32 cellular contexts compared by ENCODE assay signal in the genomic region with DNA sequence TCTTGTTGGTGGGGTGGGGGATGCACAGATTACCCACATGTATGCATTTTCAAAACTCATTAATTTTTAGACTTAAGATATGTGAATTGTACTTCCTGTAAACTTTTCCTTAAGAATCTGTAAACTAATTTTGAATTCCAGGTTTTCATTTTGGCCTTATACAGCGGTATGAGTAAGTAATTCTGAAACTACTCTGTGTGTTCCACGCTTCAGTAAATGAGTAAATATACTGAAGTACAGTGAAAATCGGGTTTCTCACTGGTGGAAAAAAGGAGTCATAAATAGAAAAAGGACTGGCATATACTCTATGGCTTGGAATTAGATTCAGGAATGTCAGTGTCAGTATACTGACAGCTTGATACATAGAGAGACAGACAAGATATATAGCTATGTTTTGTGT.
DNase-seq lines count a peak whose midpoint lies in the region; ATAC-seq, FAIRE-seq and TF ChIP-seq lines count a peak whose summit lies in the region.
"Had no signal": no experiment of that assay in that cellular context is flagged by ENCODE, and none has a peak within 500 bp of the region (broad histone marks: within the 10 kb centered on the region; RNA-seq: fewer than 3 reads in every experiment).

No MANE protein-coding gene starts in this region.

- WGBS in lower leg skin, 2 donors: 72 to 81% methylated on average over 3 of the region's 3 CpGs

- H3K27me3 ChIP-seq in foreskin keratinocyte: no peaks in the 10 kb centered on the region
- H3K27me3 ChIP-seq: BLaER1, colonic mucosa, left lung, neutrophil, testis had no signal

- DNase-seq in GM18507 (ENCODE audit: extremely low spot score, insufficient read length, low read depth) (no peak), OCI-M1 (lab: John Stamatoyannopoulos, UW) (peak; percentile 36), left kidney (ENCODE audit: low read depth, low spot score) (peak; percentile 20), endothelial cell (ENCODE audit: low spot score) (no peak), foreskin keratinocyte (no peak), lower leg skin (ENCODE audit: low spot score in 2 of 2) (no peak), chondrocyte (ENCODE audit: low spot score) (no peak)
- DNase-seq: activated CD4-positive, alpha-beta T cell treated with anti-CD3 and anti-CD28 coated beads, Interleukin-2, amount 50 U/mL, for 48 hours; aorta; colonic mucosa; COR-L47; effector memory CD4-positive, alpha-beta T cell; erythroblast; foreskin fibroblast; Karpas-422; left lung; NCI-H1436 treated with DMSO at 0.1 percent for 48 hours; NCI-H524; stimulated activated CD4-positive, alpha-beta T cell treated with anti-CD3 and anti-CD28 coated beads, Interleukin-15, amount 100 ng/mL, for 24 hours; stimulated activated naive CD4-positive, alpha-beta T cell; testis had no signal

- TF ChIP-seq CTCF in endothelial cell (IDR thresholded peaks at IDR 0.05; ENCODE audit: unreplicated experiment): no peak
- TF ChIP-seq CTCF in foreskin keratinocyte (conservative IDR thresholded peaks at IDR 0.05): no peak
- TF ChIP-seq CTCF in lower leg skin (IDR thresholded peaks at IDR 0.05): no peak
- TF ChIP-seq CTCF in chondrocyte (IDR thresholded peaks at IDR 0.05): no peak

- no peak overlapping the region for H3K27ac Mint-ChIP-seq in endothelial cell (ENCODE audit: unreplicated experiment)
- no peak overlapping the region for H3K27ac Mint-ChIP-seq in chondrocyte (ENCODE audit: unreplicated experiment)
- H3K27ac Mint-ChIP-seq: activated naive CD4-positive, alpha-beta T cell treated with anti-CD3 and anti-CD28 coated beads, Interleukin-2, amount 50 U/mL, for 24 hours; activated T-helper 17 cell treated with anti-CD3 and anti-CD28 coated beads, Interleukin-2, amount 50 U/mL, for 72 hours; T-helper 1 cell treated with Interleukin-12 subunit alpha and Interleukin-12 subunit beta and Interleukin-4 antibody, amounts not matched to agents 30 μg/mL and 1 μg/mL, for 36 hours had no signal

- TF ChIP-seq POLR2A in lower leg skin (IDR thresholded peaks at IDR 0.05): no peak

- H3K4me1 ChIP-seq in foreskin keratinocyte: no peaks in the 10 kb centered on the region
- H3K4me1 ChIP-seq: BLaER1, colonic mucosa, left lung, prostate gland, testis had no signal

- no peaks in the 10 kb centered on the region for H3K36me3 Mint-ChIP-seq in endothelial cell (ENCODE audit: low read depth, unreplicated experiment)
- H3K36me3 Mint-ChIP-seq in chondrocyte (ENCODE audit: low read depth): no peaks in the 10 kb centered on the region
- H3K36me3 Mint-ChIP-seq: activated naive CD4-positive, alpha-beta T cell treated with anti-CD3 and anti-CD28 coated beads, Interleukin-2, amount 50 U/mL, for 24 hours had no signal

- FAIRE-seq in GM18507 (lab: Jason Lieb, UNC): peak; percentile 12
- FAIRE-seq: TTC549, urothelium cell line had no signal

- no peaks in the 10 kb centered on the region for H3K9me3 Mint-ChIP-seq in endothelial cell (ENCODE audit: unreplicated experiment)
- no peaks in the 10 kb centered on the region for H3K9me3 Mint-ChIP-seq in chondrocyte (ENCODE audit: low read depth)
- H3K9me3 Mint-ChIP-seq: activated T-helper 17 cell treated with anti-CD3 and anti-CD28 coated beads, Interleukin-2, amount 50 U/mL, for 72 hours; T-helper 1 cell treated with Interleukin-12 subunit alpha and Interleukin-12 subunit beta and Interleukin-4 antibody, amounts not matched to agents 30 μg/mL and 1 μg/mL, for 36 hours had no signal

- H3K4me3 Mint-ChIP-seq in endothelial cell (ENCODE audit: unreplicated experiment): no peak overlapping the region
- no peak overlapping the region for H3K4me3 Mint-ChIP-seq in chondrocyte (ENCODE audit: unreplicated experiment)
- H3K4me3 Mint-ChIP-seq: activated naive CD4-positive, alpha-beta T cell treated with anti-CD3 and anti-CD28 coated beads, Interleukin-2, amount 50 U/mL, for 24 hours; activated T-helper 17 cell treated with anti-CD3 and anti-CD28 coated beads, Interleukin-2, amount 50 U/mL, for 72 hours; T-helper 1 cell treated with Interleukin-12 subunit alpha and Interleukin-12 subunit beta and Interleukin-4 antibody, amounts not matched to agents 30 μg/mL and 1 μg/mL, for 36 hours had no signal

- ATAC-seq in HG02759 (IDR thresholded peaks at IDR 0.05; ENCODE audit: unreplicated experiment): peak; percentile 49
- no peak for ATAC-seq in foreskin keratinocyte
- ATAC-seq: activated CD4-positive, CD25-positive, alpha-beta regulatory T cell treated with anti-CD3 and anti-CD28 coated beads, Interleukin-2, amount 50 U/mL, for 24 hours; activated T-helper 17 cell treated with anti-CD3 and anti-CD28 coated beads, Interleukin-2, amount 50 U/mL, for 72 hours; left lung had no signal

- H3K4me1 Mint-ChIP-seq in endothelial cell (ENCODE audit: unreplicated experiment) (peaks cover 3% of the 10 kb centered on the region), chondrocyte (ENCODE audit: low read depth) (peaks cover 4% of the 10 kb centered on the region)
- H3K4me1 Mint-ChIP-seq: activated naive CD4-positive, alpha-beta T cell treated with anti-CD3 and anti-CD28 coated beads, Interleukin-2, amount 50 U/mL, for 24 hours; activated T-helper 17 cell treated with anti-CD3 and anti-CD28 coated beads, Interleukin-2, amount 50 U/mL, for 72 hours had no signal

- no peaks in the 10 kb centered on the region for H3K27me3 Mint-ChIP-seq in endothelial cell (ENCODE audit: unreplicated experiment)
- H3K27me3 Mint-ChIP-seq in chondrocyte (ENCODE audit: low read depth): no peaks in the 10 kb centered on the region

- no peak overlapping the region for H3K4me3 ChIP-seq in lower leg skin (ENCODE audit: low read depth, poor library complexity, severe bottlenecking)
- H3K4me3 ChIP-seq: BLaER1, colonic mucosa, left lung, prostate gland, SK-N-MC, testis had no signal

- intact Hi-C loops in lower leg skin (cut with DNase I; ENCODE audit: low total_unique reads): no loop called here

- H3K27ac ChIP-seq in foreskin keratinocyte: no peak overlapping the region
- H3K27ac ChIP-seq: BLaER1, colonic mucosa, left lung, neutrophil, prostate gland, testis had no signal

Comparison
In these comparisons a context has a peak if more than half of its experiments do, and no peak if none do; other contexts are left out.
1. DNase-seq: peak in OCI-M1 (single experiment) and left kidney (single experiment); none in GM18507 (single experiment), endothelial cell (single experiment), foreskin keratinocyte (0 of 2), lower leg skin (0 of 2) and chondrocyte (single experiment).